ENCODE assay signal across 18 cellular contexts in the genomic region with DNA sequence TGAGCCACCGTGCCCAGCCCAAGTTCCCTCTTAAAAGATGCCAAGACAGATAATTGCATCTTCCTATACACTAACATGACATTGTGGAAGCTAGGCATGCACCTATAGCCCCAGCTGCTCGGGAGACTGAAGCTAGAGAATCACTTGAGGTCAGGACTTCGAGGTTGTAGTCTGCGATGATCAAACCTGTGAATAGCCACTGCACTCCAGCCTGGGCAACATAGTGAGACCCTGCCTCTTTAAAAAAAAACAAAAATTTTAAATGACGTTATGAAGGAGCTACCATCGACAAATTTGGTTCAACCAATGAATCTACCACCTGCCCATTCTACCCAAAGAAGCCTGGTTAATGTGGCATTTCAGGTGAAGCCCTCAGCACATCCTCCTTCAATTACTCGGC.
"Had no signal": no experiment of that assay in that cellular context is flagged by ENCODE, and none has a peak within 500 bp of the region (broad histone marks: within the 10 kb centered on the region; RNA-seq: fewer than 3 reads in every experiment).

No MANE protein-coding gene starts in this region.

- H3K4me1 Mint-ChIP-seq: activated CD4-positive, alpha-beta T cell treated with anti-CD3 and anti-CD28 coated beads, Interleukin-2, amount 10 ng/mL, durations not matched to agents 24 days and 14 days; T-helper 17 cell had no signal

- H3K9me3 Mint-ChIP-seq: activated CD4-positive, alpha-beta T cell treated with anti-CD3 and anti-CD28 coated beads, Interleukin-2, amount 10 ng/mL, durations not matched to agents 24 days and 14 days had no signal

- H3K79me2 ChIP-seq: parathyroid adenoma had no signal

- H3K27ac ChIP-seq: neutrophil, parathyroid adenoma, tibial artery had no signal

- H3K27me3 Mint-ChIP-seq: activated B cell treated with CpG ODN at 0.5 μM for 24 hours; activated naive CD8-positive, alpha-beta T cell treated with anti-CD3 and anti-CD28 coated beads for 36 hours had no signal

- H3K9ac ChIP-seq: parathyroid adenoma had no signal

- H3K27ac Mint-ChIP-seq: activated B cell treated with CpG ODN at 0.5 μM for 24 hours; activated CD4-positive, alpha-beta T cell treated with anti-CD3 and anti-CD28 coated beads, Interleukin-2, amount 10 ng/mL, durations not matched to agents 24 days and 14 days; activated CD8-positive, alpha-beta T cell treated with anti-CD3 and anti-CD28 coated beads, Interleukin-2, amount 10 ng/mL, durations not matched to agents 7 days and 5 days; activated naive CD8-positive, alpha-beta T cell treated with anti-CD3 and anti-CD28 coated beads for 36 hours; dendritic cell treated with granulocyte-macrophage colony-stimulating factor and Interleukin-4, amounts not matched to agents 40 ng/mL and 50 ng/mL, for 4 days; effector memory CD8-positive, alpha-beta T cell; T-helper 17 cell had no signal

- H3K4me1 ChIP-seq: parathyroid adenoma, tibial artery had no signal

- H3K4me3 Mint-ChIP-seq: activated B cell treated with CpG ODN at 0.5 μM for 24 hours; activated CD4-positive, alpha-beta T cell treated with anti-CD3 and anti-CD28 coated beads, Interleukin-2, amount 10 ng/mL, durations not matched to agents 24 days and 14 days; activated CD8-positive, alpha-beta T cell treated with anti-CD3 and anti-CD28 coated beads, Interleukin-2, amount 10 ng/mL, durations not matched to agents 7 days and 5 days; activated naive CD8-positive, alpha-beta T cell treated with anti-CD3 and anti-CD28 coated beads for 36 hours; dendritic cell treated with granulocyte-macrophage colony-stimulating factor and Interleukin-4, amounts not matched to agents 40 ng/mL and 50 ng/mL, for 4 days; effector memory CD8-positive, alpha-beta T cell; T-helper 17 cell had no signal

- DNase-seq: activated B cell treated with CpG ODN at 0.5 μM for 24 hours; activated CD4-positive, alpha-beta T cell treated with anti-CD3 and anti-CD28 coated beads, Interleukin-2, amount 10 ng/mL, durations not matched to agents 24 days and 14 days; activated CD8-positive, alpha-beta memory T cell treated with anti-CD3 and anti-CD28 coated beads, Interleukin-2, amount 50 U/mL, for 4 hours; activated CD8-positive, alpha-beta T cell treated with anti-CD3 and anti-CD28 coated beads, Interleukin-2, amount 10 ng/mL, durations not matched to agents 7 days and 5 days; activated gamma-delta T cell; activated naive CD8-positive, alpha-beta T cell treated with anti-CD3 and anti-CD28 coated beads for 36 hours; activated T-cell treated with anti-CD3 and anti-CD28 coated beads, Interleukin-2, amount 50 U/mL, for 48 hours; cerebellar nuclear complex; effector memory CD8-positive, alpha-beta T cell; erythroblast; midbrain; stimulated activated CD4-positive, alpha-beta T cell treated with anti-CD3 and anti-CD28 coated beads, Interleukin-4, amount 100 ng/mL, for 1 hour; stimulated activated naive CD4-positive, alpha-beta T cell; T-helper 17 cell; tibial artery had no signal

- H3K4me3 ChIP-seq: tibial artery had no signal

- H3K9me3 ChIP-seq: neutrophil, tibial artery had no signal

- H2AFZ ChIP-seq: parathyroid adenoma had no signal

- H3K36me3 ChIP-seq: neutrophil had no signal

- H3K27me3 ChIP-seq: neutrophil, tibial artery had no signal
